ENCODE assay signal across 26 cellular contexts in genomic region chr20:51359947-51360346, GRCh38.
A peak's percentile ranks its signal among the peaks of the same experiment; 100 is the strongest.
DNase-seq lines count a peak whose midpoint lies in the region; ATAC-seq and TF ChIP-seq lines count a peak whose summit lies in the region.
"Had no signal": no experiment of that assay in that cellular context is flagged by ENCODE, and none has a peak within 500 bp of the region (broad histone marks: within the 10 kb centered on the region; RNA-seq: fewer than 3 reads in every experiment).

No MANE protein-coding gene starts in this region.

- no peak overlapping the region for H4K91ac ChIP-seq in neuronal stem cell (ENCODE audit: low read depth, low read length, poor library complexity)

- no peak overlapping the region for H2AFZ ChIP-seq in neuronal stem cell (ENCODE audit: low read length)

- no peak overlapping the region for H2BK15ac ChIP-seq in neuronal stem cell (ENCODE audit: low read length)

- intact Hi-C loops in Panc1 (cut with micrococcal nuclease; ENCODE audit: unreplicated experiment), result no loop called here

- no peak overlapping the region for H2BK120ac ChIP-seq in neuronal stem cell (ENCODE audit: low read depth, low read length)

- H3K79me1 ChIP-seq in neuronal stem cell (ENCODE audit: low read depth, low read length), result no peaks in the 10 kb centered on the region

- CTCF ChIA-PET in AG04450 (lab: Charles Lee), result interaction anchor here (1.4 to 4.3 kb wide), 2 partner anchors 235 to 372 kb away, joined by 3 to 23 read pairs; no protein-coding TSS in a partner anchor
- CTCF ChIA-PET in Panc1 (lab: Charles Lee), result no interaction called here

- no peak overlapping the region for H3K4me2 ChIP-seq in neuronal stem cell (ENCODE audit: insufficient read depth, low read length, poor library complexity, severe bottlenecking)

- no TSS peak for BruUV-seq in Panc1 (replicated peaks; lab: Mats Ljungman, UMichigan)

- peaks cover 12% of the 10 kb centered on the region; the same call in 1 of the 2 replicates for H3K9me3 ChIP-seq in AG04450 (ENCODE audit: control insufficient read depth, insufficient read depth, low read length)
- H3K9me3 ChIP-seq in Panc1 (ENCODE audit: control insufficient read depth, insufficient read depth, low read depth, low read length), result peaks cover 8% of the 10 kb centered on the region; the same call in 1 of the 2 replicates
- peaks cover 2 to 4% of the 10 kb centered on the region in 2 donors for H3K9me3 ChIP-seq in neuronal stem cell (replicated peaks in 1 of 2; ENCODE audit: control insufficient read depth in 2 of 2, insufficient read depth in 1 of 2, low read depth in 1 of 2, low read length in 2 of 2)
- H3K9me3 ChIP-seq: Peyer's patch, vagina had no signal

- in situ Hi-C loops in Panc1 (cut with HindIII; ENCODE audit: low pct_unique_long_range_greater_than_20kb, low sequenced_read_pairs), result no loop called here

- no peak for TF ChIP-seq CTCF in AG04450 (IDR thresholded peaks at IDR 0.05; ENCODE audit: low read depth, low read length)
- TF ChIP-seq CTCF in Panc1 (IDR thresholded peaks at IDR 0.05), result no peak
- TF ChIP-seq CTCF in choroid plexus epithelial cell (conservative IDR thresholded peaks at IDR 0.05; ENCODE audit: low read depth, low read length), result no peak

- no peak overlapping the region for H3K14ac ChIP-seq in neuronal stem cell (ENCODE audit: low read length)

- H3K4me1 ChIP-seq in Panc1 (ENCODE audit: control insufficient read depth, insufficient read depth, low read length) (no peaks in the 10 kb centered on the region), neuronal stem cell (ENCODE audit: control insufficient read depth in 2 of 2, insufficient read depth in 1 of 2, low read depth in 1 of 2, low read length in 2 of 2) (no peaks in the 10 kb centered on the region)
- H3K4me1 ChIP-seq: Peyer's patch, vagina had no signal

- peak overlapping the region; percentile 2 for H2AK5ac ChIP-seq in neuronal stem cell (ENCODE audit: low read depth, low read length)

- ATAC-seq in Panc1 (peak; percentile 49; the same call in 1 of the 2 replicates), HG02938 (IDR thresholded peaks at IDR 0.05; ENCODE audit: unreplicated experiment) (no peak), GM18873 (IDR thresholded peaks at IDR 0.05; ENCODE audit: low FRiP score, unreplicated experiment) (no peak)
- ATAC-seq: natural killer cell had no signal

- H3K27ac ChIP-seq in AG04450 (ENCODE audit: low read depth, low read length), result peak overlapping the region; percentile 82
- no peak overlapping the region for H3K27ac ChIP-seq in Panc1 (ENCODE audit: low read length)
- no peak overlapping the region for H3K27ac ChIP-seq in neuronal stem cell (replicated peaks; ENCODE audit: low read length)
- H3K27ac ChIP-seq: cardiac muscle cell, Peyer's patch, vagina had no signal

- DNase-seq in AG04450 (ENCODE audit: low read depth, low spot score), result no peak
- DNase-seq in Panc1 (ENCODE audit: low read depth, low spot score), result no peak
- peak; percentile 64 for DNase-seq in choroid plexus epithelial cell (ENCODE audit: low read depth)
- DNase-seq in neuronal stem cell (ENCODE audit: low spot score), result no peak
- DNase-seq in midbrain (lab: John Stamatoyannopoulos, UW), result no peak
- DNase-seq in RPMI8226, result no peak
- DNase-seq: activated B cell treated with CpG ODN at 0.5 μM for 24 hours; activated CD4-positive, alpha-beta T cell treated with anti-CD3 and anti-CD28 coated beads, Interleukin-2, amount 10 ng/mL, durations not matched to agents 7 days and 5 days; activated effector memory CD4-positive, alpha-beta T cell treated with Interleukin-2 at 50 U/mL for 16 hours; activated T-cell treated with anti-CD3 and anti-CD28 coated beads, Interleukin-2, amount 50 U/mL, for 1 hour; anterior cingulate cortex; endodermal cell; heart right ventricle; Karpas-422; natural killer cell; NCI-H1417; NCI-H524 treated with DMSO at 0.1 percent for 48 hours; occipital lobe; Peyer's patch; small intestine; stimulated activated CD4-positive, alpha-beta T cell treated with anti-CD3 and anti-CD28 coated beads, Interleukin-1b, Interleukin-23, amount 100 ng/mL, for 48 hours; T-helper 1 cell had no signal

- no CpG with 5 or more reads among the region's 1 CpG for WGBS in neuronal stem cell (ENCODE audit: extremely low coverage in 2 of 2, insufficient read length in 2 of 2, insufficient replicate concordance in 1 of 2), 2 donors

- H3K23ac ChIP-seq in neuronal stem cell (ENCODE audit: low read depth, low read length, poor library complexity), result no peak overlapping the region

- H2BK5ac ChIP-seq in neuronal stem cell (ENCODE audit: low read length), result no peak overlapping the region

- POLR2A ChIA-PET in AG04450 (lab: Yijun Ruan, JAX) (interaction anchor here (1.0 to 1.3 kb wide), 3 partner anchors 9 to 32 kb away, joined by 4 to 10 read pairs (median 5); no protein-coding TSS in a partner anchor), Panc1 (lab: Charles Lee) (no interaction called here)

- H3K18ac ChIP-seq in neuronal stem cell (ENCODE audit: low read length), result no peak overlapping the region

- H3K4ac ChIP-seq in neuronal stem cell (ENCODE audit: low read length), result no peak overlapping the region

- H4K8ac ChIP-seq in neuronal stem cell (ENCODE audit: low read depth, low read length), result no peak overlapping the region

- H3K36me3 ChIP-seq in Panc1 (ENCODE audit: control insufficient read depth, insufficient read depth, low read length), result no peaks in the 10 kb centered on the region
- H3K36me3 ChIP-seq in neuronal stem cell (replicated peaks in 1 of 2; ENCODE audit: control insufficient read depth in 2 of 2, insufficient read depth in 2 of 2, low read length in 2 of 2), result no peaks in the 10 kb centered on the region
- H3K36me3 ChIP-seq: cardiac muscle cell, heart right ventricle, Peyer's patch, vagina had no signal

- H2BK12ac ChIP-seq in neuronal stem cell (ENCODE audit: low read length), result no peak overlapping the region

- H3K27me3 ChIP-seq in AG04450 (ENCODE audit: control insufficient read depth, insufficient read depth, low read length), result no peaks in the 10 kb centered on the region
- no peaks in the 10 kb centered on the region for H3K27me3 ChIP-seq in Panc1 (ENCODE audit: control insufficient read depth, insufficient read depth, low read length)
- no peaks in the 10 kb centered on the region for H3K27me3 ChIP-seq in neuronal stem cell (ENCODE audit: control insufficient read depth in 3 of 3, insufficient read depth in 3 of 3, low read depth in 1 of 3, low read length in 3 of 3)
- H3K27me3 ChIP-seq: cardiac muscle cell, Peyer's patch, vagina had no signal

- no peak overlapping the region for H3K4me3 ChIP-seq in AG04450 (ENCODE audit: low read depth, low read length)
- H3K4me3 ChIP-seq in Panc1 (ENCODE audit: low read depth in 2 of 2, low read length in 2 of 2), result no peak overlapping the region
- no peak overlapping the region for H3K4me3 ChIP-seq in choroid plexus epithelial cell (ENCODE audit: low read depth, low read length)
- H3K4me3 ChIP-seq in neuronal stem cell (ENCODE audit: low read length in 2 of 2), result no peak overlapping the region
- H3K4me3 ChIP-seq: cardiac muscle cell, heart right ventricle, Peyer's patch, vagina had no signal

- no peak overlapping the region for H3K9ac ChIP-seq in neuronal stem cell (ENCODE audit: low read depth, low read length, poor library complexity)
